Comparison of ENCODE assay signal across 8 cellular contexts in genomic region chr2:231615058-231615671, GRCh38. TPM values are rescaled to one million over a fixed set of nuclear protein-coding genes. Genes with fewer than 3 reads are reported as not detected.
A peak's percentile ranks its signal among the peaks of the same experiment; 100 is the strongest.
DNase-seq lines count a peak whose midpoint lies in the region; ATAC-seq and TF ChIP-seq lines count a peak whose summit lies in the region.

No MANE protein-coding gene starts in this region.

- no peaks in the 10 kb centered on the region for H3K36me3 ChIP-seq in HUES64 (ENCODE audit: insufficient read depth, low read length)
- H3K36me3 ChIP-seq in muscle layer of colon (ENCODE audit: insufficient read depth, low read length): no peaks in the 10 kb centered on the region

- peaks cover 26% of the 10 kb centered on the region for H3K4me1 ChIP-seq in HUES64 (ENCODE audit: insufficient read depth, low read length)
- peaks cover 42% of the 10 kb centered on the region for H3K4me1 ChIP-seq in muscle layer of colon (ENCODE audit: insufficient read depth, low read length)

- ATAC-seq in HG03354 (IDR thresholded peaks at IDR 0.05; ENCODE audit: poor library complexity, severe bottlenecking, unreplicated experiment) (no peak), HG02885 (IDR thresholded peaks at IDR 0.05; ENCODE audit: poor library complexity, unreplicated experiment) (no peak), GM18868 (IDR thresholded peaks at IDR 0.05; ENCODE audit: unreplicated experiment) (no peak)

- H3K9ac ChIP-seq in HUES64 (ENCODE audit: low read depth, low read length) (peak overlapping the region; percentile 91), muscle layer of colon (ENCODE audit: low read length) (peak overlapping the region; percentile 95)

- CTCF ChIA-PET in AG04449 (lab: Yijun Ruan, JAX): interaction anchor here (1.0 to 15.4 kb wide), 7 partner anchors 9 to 100 kb away, joined by 3 to 414 read pairs (median 86); partner anchors contain the start of gene PTMA

- H3K27me3 ChIP-seq in HUES64 (ENCODE audit: insufficient read depth, low read length) (no peaks in the 10 kb centered on the region), muscle layer of colon (ENCODE audit: control insufficient read depth in 1 of 2, insufficient read depth in 2 of 2, low read length in 2 of 2) (no peaks in the 10 kb centered on the region)

- DNase-seq in AG04449 (ENCODE audit: low read depth, low spot score) (no peak), choroid plexus epithelial cell (ENCODE audit: low read depth) (peak; percentile 27), activated gamma-delta T cell treated with Interleukin-2 at 50 U/mL for 16 hours (no peak)

- H3K9me3 ChIP-seq in HUES64 (ENCODE audit: insufficient read depth, low read depth, low read length): no peaks in the 10 kb centered on the region
- no peaks in the 10 kb centered on the region for H3K9me3 ChIP-seq in muscle layer of colon (ENCODE audit: low read length)

- H3K27ac ChIP-seq in HUES64 (ENCODE audit: low read depth, low read length) (peak overlapping the region; percentile 97), muscle layer of colon (ENCODE audit: low read depth, low read length) (peak overlapping the region; percentile 89)

- WGBS in HUES64: 39% methylated on average over 31 of the region's 31 CpGs

- TF ChIP-seq CTCF in AG04449 (IDR thresholded peaks at IDR 0.05; ENCODE audit: insufficient read depth, low read length, missing control alignments) (no peak), choroid plexus epithelial cell (conservative IDR thresholded peaks at IDR 0.05; ENCODE audit: low read depth, low read length) (no peak)

- POLR2A ChIA-PET in AG04449 (lab: Yijun Ruan, JAX): interaction anchor here (3.8 kb wide), 1 partner anchor 94 kb away, joined by 28 read pairs; the partner anchor contains the start of gene PTMA

- peak overlapping the region; percentile 48 for H3K4me3 ChIP-seq in AG04449 (ENCODE audit: low read depth, low read length)
- peak overlapping the region; percentile 46 for H3K4me3 ChIP-seq in HUES64 (ENCODE audit: low read length)
- peak overlapping the region; percentile 54 for H3K4me3 ChIP-seq in choroid plexus epithelial cell (ENCODE audit: low read depth, low read length)
- H3K4me3 ChIP-seq in muscle layer of colon (ENCODE audit: low read depth in 1 of 2, low read length in 2 of 2): peak overlapping the region; percentile 43 to 54

RNA-seq across cellular contexts. Expression of gene TEX44, which starts 22.5 kb away (rescaled TPM):
- polyA plus RNA-seq in HUES64 (2013, experiment 1 of 2): not detected
- not detected for polyA plus RNA-seq in HUES64 (2013, experiment 2 of 2)
